In the genomic region with DNA sequence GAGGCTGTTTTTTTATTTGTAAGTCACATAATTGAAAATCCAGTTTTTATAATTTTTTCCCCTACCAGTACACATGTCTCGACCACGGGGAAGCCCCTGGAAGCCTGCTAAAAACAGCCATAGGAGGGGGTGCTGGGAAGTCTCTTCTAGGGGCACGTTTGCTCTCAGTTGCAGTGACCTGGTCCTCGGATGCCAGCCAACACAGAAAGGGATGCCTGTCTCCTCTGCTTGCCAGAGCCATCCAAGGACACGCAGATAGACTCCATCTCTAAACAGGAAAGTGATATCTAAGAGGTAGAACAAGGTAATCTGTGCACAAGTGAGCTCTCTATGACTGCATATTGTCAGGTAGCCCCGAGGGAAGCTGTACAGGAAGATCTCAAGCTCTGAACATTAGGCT, we compare ENCODE assay signal across 13 cellular contexts.
DNase-seq lines count a peak whose midpoint lies in the region; ATAC-seq and TF ChIP-seq lines count a peak whose summit lies in the region.
"Had no signal": no experiment of that assay in that cellular context is flagged by ENCODE, and none has a peak within 500 bp of the region (broad histone marks: within the 10 kb centered on the region; RNA-seq: fewer than 3 reads in every experiment).

No MANE protein-coding gene starts in this region.

- no peak overlapping the region for H3K27ac ChIP-seq in left ventricle myocardium inferior (replicated peaks)
- H3K27ac ChIP-seq in rectal smooth muscle tissue (ENCODE audit: low read depth, low read length): no peak overlapping the region
- H3K27ac ChIP-seq: BLaER1 treated with 17β-estradiol and CSF1 and Interleukin-3, amounts not matched to agents 10 nM and 100 nM had no signal

- peaks cover 39% of the 10 kb centered on the region for H3K36me3 Mint-ChIP-seq in endothelial cell (ENCODE audit: low read depth, unreplicated experiment)
- H3K36me3 Mint-ChIP-seq: CD4-positive, CD25-positive, alpha-beta regulatory T cell had no signal

- no peak for TF ChIP-seq CTCF in left ventricle myocardium inferior (IDR thresholded peaks at IDR 0.05; ENCODE audit: borderline replicate concordance)
- no peak for TF ChIP-seq CTCF in endothelial cell (IDR thresholded peaks at IDR 0.05; ENCODE audit: unreplicated experiment)

- no peak overlapping the region for H3K4me3 ChIP-seq in left ventricle myocardium inferior
- H3K4me3 ChIP-seq in rectal smooth muscle tissue (ENCODE audit: low read length): peak overlapping the region; percentile 15
- H3K4me3 ChIP-seq: BLaER1 treated with 17β-estradiol and CSF1 and Interleukin-3, amounts not matched to agents 10 nM and 100 nM had no signal

- intact Hi-C loops in Right ventricle myocardium superior (cut with DNase I): no loop called here
- intact Hi-C loops in left ventricle myocardium inferior (cut with micrococcal nuclease): no loop called here

- H3K4me1 ChIP-seq in left ventricle myocardium inferior (peaks cover 22% of the 10 kb centered on the region), rectal smooth muscle tissue (ENCODE audit: control insufficient read depth, insufficient read depth, low read length) (peaks cover 3% of the 10 kb centered on the region)
- H3K4me1 ChIP-seq: BLaER1 treated with 17β-estradiol and CSF1 and Interleukin-3, amounts not matched to agents 10 nM and 100 nM had no signal

- DNase-seq in Right ventricle myocardium superior (no peak), left ventricle myocardium inferior (no peak), endothelial cell (ENCODE audit: low spot score) (no peak), NCI-H345 treated with DMSO at 0.1 percent for 48 hours (lab: John Stamatoyannopoulos, UW; ENCODE audit: unreplicated experiment) (no peak), NCI-H1417 treated with DMSO at 0.1 percent for 48 hours (lab: John Stamatoyannopoulos, UW) (no peak), H4 (ENCODE audit: low spot score) (no peak)
- DNase-seq: 8988T; AML-193; CD4-positive, CD25-positive, alpha-beta regulatory T cell; HCEC 1CT; HFFc6 had no signal

- H3K27me3 Mint-ChIP-seq in endothelial cell (ENCODE audit: unreplicated experiment): peaks cover 23% of the 10 kb centered on the region

- H3K27ac Mint-ChIP-seq in endothelial cell (ENCODE audit: unreplicated experiment): no peak overlapping the region
- H3K27ac Mint-ChIP-seq: CD4-positive, CD25-positive, alpha-beta regulatory T cell; HFFc6 had no signal

- peaks cover 48% of the 10 kb centered on the region for H3K4me1 Mint-ChIP-seq in endothelial cell (ENCODE audit: unreplicated experiment)
- H3K4me1 Mint-ChIP-seq: CD4-positive, CD25-positive, alpha-beta regulatory T cell had no signal

- H3K36me3 ChIP-seq in left ventricle myocardium inferior (no peaks in the 10 kb centered on the region), rectal smooth muscle tissue (ENCODE audit: control insufficient read depth, insufficient read depth, low read length) (no peaks in the 10 kb centered on the region)
- H3K36me3 ChIP-seq: BLaER1 treated with 17β-estradiol and CSF1 and Interleukin-3, amounts not matched to agents 10 nM and 100 nM had no signal

- H3K9me3 ChIP-seq in left ventricle myocardium inferior (replicated peaks): peaks cover 28% of the 10 kb centered on the region

- peak overlapping the region; percentile 35 for H3K4me3 Mint-ChIP-seq in endothelial cell (ENCODE audit: unreplicated experiment)
- H3K4me3 Mint-ChIP-seq: CD4-positive, CD25-positive, alpha-beta regulatory T cell; HFFc6 had no signal

- peaks cover 4% of the 10 kb centered on the region for H3K27me3 ChIP-seq in left ventricle myocardium inferior (ENCODE audit: low read depth)
- no peaks in the 10 kb centered on the region for H3K27me3 ChIP-seq in rectal smooth muscle tissue (ENCODE audit: control insufficient read depth, insufficient read depth, low read length)
- H3K27me3 ChIP-seq: BLaER1 treated with 17β-estradiol and CSF1 and Interleukin-3, amounts not matched to agents 10 nM and 100 nM had no signal

- no peak overlapping the region for H3K9ac ChIP-seq in rectal smooth muscle tissue (ENCODE audit: low read length)
- H3K9ac ChIP-seq: BLaER1 treated with 17β-estradiol and CSF1 and Interleukin-3, amounts not matched to agents 10 nM and 100 nM had no signal

- peaks cover 5% of the 10 kb centered on the region for H3K9me3 Mint-ChIP-seq in endothelial cell (ENCODE audit: unreplicated experiment)

- peak; percentile 56 for ATAC-seq in Right ventricle myocardium superior (ENCODE audit: poor library complexity)
